In genomic region chr1:37040773-37041172, GRCh38 we compare ENCODE assay signal across 19 cellular contexts. TPM values are rescaled to one million over a fixed set of nuclear protein-coding genes. Genes with fewer than 3 reads are reported as not detected.
DNase-seq lines count a peak whose midpoint lies in the region; TF ChIP-seq lines count a peak whose summit lies in the region.
"Had no signal": no experiment of that assay in that cellular context is flagged by ENCODE, and none has a peak within 500 bp of the region (broad histone marks: within the 10 kb centered on the region; RNA-seq: fewer than 3 reads in every experiment).

No MANE protein-coding gene starts in this region.

- H3K36me3 Mint-ChIP-seq in HFFc6 (ENCODE audit: low read depth) = no peaks in the 10 kb centered on the region
- H3K36me3 Mint-ChIP-seq: CD4-positive, alpha-beta memory T cell had no signal

- H3K27me3 Mint-ChIP-seq in HFFc6 (ENCODE audit: insufficient read depth) = peaks cover 2% of the 10 kb centered on the region; the same call in 1 of the 2 replicates

- H3K4me1 Mint-ChIP-seq in HFFc6 (ENCODE audit: low read depth) = no peaks in the 10 kb centered on the region

- H3K4me3 Mint-ChIP-seq in HFFc6 = no peak overlapping the region
- H3K4me3 Mint-ChIP-seq: activated CD8-positive, alpha-beta T cell treated with anti-CD3 and anti-CD28 coated beads, Interleukin-2, amount 10 ng/mL, durations not matched to agents 7 days and 5 days; CD4-positive, alpha-beta memory T cell had no signal

- DNase-seq in DMS79 treated with DMSO at 0.1 percent for 48 hours (lab: John Stamatoyannopoulos, UW) = peak; percentile 99
- DNase-seq in NCI-H1092 treated with DMSO at 0.1 percent for 48 hours (lab: John Stamatoyannopoulos, UW) = peak; percentile 53
- peak; percentile 72 for DNase-seq in NCI-H2171 treated with DMSO at 0.1 percent for 48 hours (lab: John Stamatoyannopoulos, UW)
- peak; percentile 71 for DNase-seq in cerebellum (ENCODE audit: low spot score)
- DNase-seq in stimulated activated CD8-positive, alpha-beta memory T cell treated with anti-CD3 and anti-CD28 coated beads, Interleukin-4, amount 100 ng/mL, for 48 hours = no peak
- DNase-seq in HFFc6 = no peak
- no peak for DNase-seq in NCI-H1694 treated with DMSO at 0.1 percent for 48 hours (lab: John Stamatoyannopoulos, UW)
- DNase-seq: activated CD4-positive, CD25-positive, alpha-beta regulatory T cell treated with anti-CD3 and anti-CD28 coated beads, Interleukin-2, amount 50 U/mL, for 72 hours; activated CD8-positive, alpha-beta T cell treated with anti-CD3 and anti-CD28 coated beads, Interleukin-2, amount 10 ng/mL, durations not matched to agents 7 days and 5 days; activated gamma-delta T cell; CD4-positive, alpha-beta memory T cell; Karpas-422; kidney; occipital lobe; PC-9; SHP77 treated with DMSO at 0.1 percent for 48 hours; stimulated activated CD4-positive, alpha-beta T cell treated with anti-CD3 and anti-CD28 coated beads, Interleukin-4, amount 100 ng/mL, for 1 hour; stimulated activated naive CD8-positive, alpha-beta T cell treated with anti-CD3 and anti-CD28 coated beads, Interleukin-15, Interleukin-2, amounts not matched to agents 100 U/mL and 50 U/mL, for 24 hours had no signal

- TF ChIP-seq CTCF in HFFc6 (IDR thresholded peaks at IDR 0.05) = no peak

- H3K27ac Mint-ChIP-seq in HFFc6 = no peak overlapping the region
- H3K27ac Mint-ChIP-seq: activated CD8-positive, alpha-beta T cell treated with anti-CD3 and anti-CD28 coated beads, Interleukin-2, amount 10 ng/mL, durations not matched to agents 7 days and 5 days; CD4-positive, alpha-beta memory T cell had no signal

- peaks cover 31% of the 10 kb centered on the region for H3K9me3 Mint-ChIP-seq in HFFc6
- H3K9me3 Mint-ChIP-seq: CD4-positive, alpha-beta memory T cell had no signal

RNA-seq across cellular contexts. Expression of gene GRIK3, which starts 6.5 kb away (rescaled TPM):
- total RNA-seq in cerebellum = 21.6 TPM
- not detected for total RNA-seq in HFFc6 (2021; fragmentation: NEBNext Ultra II Directional; extraction: Animal tissue kit (Norgen Biotek cat#: 25700))
- total RNA-seq: activated CD8-positive, alpha-beta T cell treated with anti-CD3 and anti-CD28 coated beads, Interleukin-2, amount 10 ng/mL, durations not matched to agents 7 days and 5 days; CD4-positive, alpha-beta memory T cell; PC-9; renal cortical epithelial cell had no signal

Comparison
In these comparisons a context has a peak if more than half of its experiments do, and no peak if none do; other contexts are left out.
1. DNase-seq: peak in DMS79 treated with DMSO at 0.1 percent for 48 hours (single experiment), NCI-H1092 treated with DMSO at 0.1 percent for 48 hours (single experiment), NCI-H2171 treated with DMSO at 0.1 percent for 48 hours (single experiment) and cerebellum (single experiment); none in stimulated activated CD8-positive, alpha-beta memory T cell treated with anti-CD3 and anti-CD28 coated beads, Interleukin-4, amount 100 ng/mL, for 48 hours (single experiment), HFFc6 (single experiment) and NCI-H1694 treated with DMSO at 0.1 percent for 48 hours (single experiment).
2. RNA of gene GRIK3, which starts 6.5 kb away (total RNA-seq): 21.6 TPM in cerebellum (single experiment); not detected in HFFc6; every median in the first group is over 10 times any median in the second.